In the genomic region with DNA sequence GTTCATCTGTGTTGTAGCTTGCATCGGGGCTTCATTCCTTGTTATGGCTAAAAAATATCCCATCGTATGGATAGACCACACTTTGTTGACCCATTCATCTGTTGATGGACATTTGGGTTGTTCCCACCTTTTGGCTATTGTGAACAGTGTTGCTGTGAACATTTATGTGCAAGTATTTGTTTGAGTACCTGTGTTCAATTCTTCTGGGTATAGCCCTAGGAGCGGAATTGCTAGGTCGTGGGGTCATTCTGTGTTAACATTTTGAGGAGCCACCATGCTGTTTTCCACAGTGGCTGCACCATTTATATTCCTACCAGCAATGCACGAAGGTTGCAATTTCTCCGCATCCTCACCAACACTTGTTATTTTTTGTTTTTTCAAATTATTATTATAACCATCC, we compare ENCODE assay signal across 8 cellular contexts.
"Had no signal": no experiment of that assay in that cellular context is flagged by ENCODE, and none has a peak within 500 bp of the region (broad histone marks: within the 10 kb centered on the region; RNA-seq: fewer than 3 reads in every experiment).

No MANE protein-coding gene starts in this region.

- FAIRE-seq: G401.6, GM12878, GM12891, GM12892, GM18507, GM19239 had no signal

- DNase-seq: GDM1, GF-D8 had no signal

- H3K4me3 ChIP-seq: GM12878 had no signal

- ATAC-seq: GM12878 had no signal
